In genomic region chrX:119791437-119792231, GRCh38 we compare ENCODE assay signal across 8 cellular contexts. TPM values are rescaled to one million over a fixed set of nuclear protein-coding genes. Genes with fewer than 3 reads are reported as not detected.
DNase-seq lines count a peak whose midpoint lies in the region; ATAC-seq, FAIRE-seq and TF ChIP-seq lines count a peak whose summit lies in the region.

Gene RPL39, minus strand, starts transcription at chrX:119791630. Its CDS starts 54 bp downstream, at chrX:119791576.

- H3K4me1 ChIP-seq in BE2C, result no peaks in the 10 kb centered on the region

- ATAC-seq in HG03442 (IDR thresholded peaks at IDR 0.05; ENCODE audit: unreplicated experiment), result peak; percentile 90

- H3K4me3 ChIP-seq in BE2C (ENCODE audit: low read depth, low read length), result peak within 1 kb of the TSS; percentile 92
- peak within 1 kb of the TSS; percentile 65 for H3K4me3 ChIP-seq in kidney epithelial cell (ENCODE audit: low read depth, low read length)

- H3K27me3 ChIP-seq in BE2C (no peaks in the 10 kb centered on the region), kidney epithelial cell (ENCODE audit: control insufficient read depth, insufficient read depth, low read length) (no peaks in the 10 kb centered on the region)

- no peaks in the 10 kb centered on the region for H3K9me3 ChIP-seq in BE2C

- DNase-seq in BE2C (peak; percentile 87), GM19239 (ENCODE audit: insufficient read length, low spot score) (peak; percentile 36), NCI-H510A treated with DMSO at 0.1 percent for 48 hours (lab: John Stamatoyannopoulos, UW) (peak; percentile 80), cerebellum (ENCODE audit: low spot score) (peak; percentile 85), kidney epithelial cell (ENCODE audit: low read depth) (peak; percentile 47)
- peak; percentile 61 to 67 for DNase-seq in activated CD4-positive, alpha-beta T cell treated with anti-CD3 and anti-CD28 coated beads for 24 hours (ENCODE audit: low read depth in 2 of 2)
- DNase-seq in stimulated activated CD4-positive, alpha-beta T cell treated with anti-CD3 and anti-CD28 coated beads, Interleukin-15, amount 100 ng/mL, for 48 hours (ENCODE audit: low read depth in 2 of 2), result peak; percentile 66 to 73

- TF ChIP-seq CTCF in BE2C (IDR thresholded peaks at IDR 0.05; ENCODE audit: low read depth, low read length) (no peak), kidney epithelial cell (IDR thresholded peaks at IDR 0.05; ENCODE audit: insufficient read depth, low read length, poor library complexity, severe bottlenecking) (no peak)

- peaks cover 38% of the 10 kb centered on the region for H3K36me3 ChIP-seq in BE2C
- no peaks in the 10 kb centered on the region for H3K36me3 ChIP-seq in kidney epithelial cell (ENCODE audit: control insufficient read depth, insufficient read depth, low read length)

- FAIRE-seq in GM19239 (lab: Jason Lieb, UNC), result peak; percentile 86

RNA-seq across cellular contexts. Expression of gene RPL39, which starts in this region (rescaled TPM):
- polyA plus RNA-seq in BE2C (2012; ENCODE audit: insufficient read depth, insufficient read length, low read depth), result 1,336 TPM
- total RNA-seq in cerebellum, result 1,245 TPM
- total RNA-seq in kidney epithelial cell, result 7,088 and 9,048 TPM in 2 replicates

Comparison
In these comparisons a context has a peak if more than half of its experiments do, and no peak if none do; other contexts are left out.
1. Peak in every context shown above with its lines: DNase-seq, ATAC-seq and H3K4me3 ChIP-seq.
2. DNase-seq: peak in every context shown above with its lines; median percentile 87 in BE2C; 85 in cerebellum; 80 in NCI-H510A treated with DMSO at 0.1 percent for 48 hours; 70 in stimulated activated CD4-positive, alpha-beta T cell treated with anti-CD3 and anti-CD28 coated beads, Interleukin-15, amount 100 ng/mL, for 48 hours; 64 in activated CD4-positive, alpha-beta T cell treated with anti-CD3 and anti-CD28 coated beads for 24 hours; 47 in kidney epithelial cell; 36 in GM19239.